18 cellular contexts compared by ENCODE assay signal in the genomic region with DNA sequence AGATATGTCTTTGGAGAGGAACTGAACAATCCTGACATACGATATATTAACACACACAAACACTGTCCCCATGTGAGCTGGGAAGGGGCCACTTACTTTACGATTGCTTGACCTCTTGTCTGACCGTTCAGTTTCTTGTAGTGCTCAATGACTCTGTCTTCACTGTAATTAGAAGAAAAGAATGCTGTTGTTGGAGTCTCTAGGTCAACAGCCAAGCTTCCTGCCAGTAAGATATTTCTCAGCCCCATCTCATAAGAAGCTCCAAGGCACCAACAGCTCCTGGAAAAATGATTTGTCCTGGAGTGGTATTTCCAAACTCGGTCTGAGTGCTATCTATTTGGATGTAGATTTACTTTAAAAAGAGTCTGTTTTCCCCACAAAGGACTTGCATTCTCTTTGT.
DNase-seq lines count a peak whose midpoint lies in the region; ATAC-seq and TF ChIP-seq lines count a peak whose summit lies in the region.
"Had no signal": no experiment of that assay in that cellular context is flagged by ENCODE, and none has a peak within 500 bp of the region (broad histone marks: within the 10 kb centered on the region; RNA-seq: fewer than 3 reads in every experiment).

No MANE protein-coding gene starts in this region.

- peaks cover 94% of the 10 kb centered on the region for H3K4me1 Mint-ChIP-seq in nephron progenitor cell

- no peak overlapping the region for H3K27ac ChIP-seq in liver (ENCODE audit: low read depth in 1 of 2, low read length in 2 of 2)
- H3K27ac ChIP-seq in right lobe of liver: no peak overlapping the region
- no peak overlapping the region for H3K27ac ChIP-seq in smooth muscle cell (ENCODE audit: low read depth)
- H3K27ac ChIP-seq: 22Rv1, A549, C4-2B had no signal

- TF ChIP-seq POLR2A in right lobe of liver (IDR thresholded peaks at IDR 0.05): no peak

- DNase-seq in right lobe of liver: no peak
- DNase-seq in choroid plexus epithelial cell (ENCODE audit: low read depth): peak; percentile 20
- no peak for DNase-seq in nephron progenitor cell
- DNase-seq in H4 (ENCODE audit: low spot score): no peak
- no peak for DNase-seq in smooth muscle cell (lab: John Stamatoyannopoulos, UW; ENCODE audit: unreplicated experiment)
- DNase-seq: AML-193; CD4-positive, alpha-beta T cell; GDM1; GOT3; H9 had no signal

- H3K4me3 ChIP-seq in liver (ENCODE audit: low read depth in 1 of 3, low read length in 3 of 3): no peak overlapping the region
- H3K4me3 ChIP-seq in right lobe of liver: no peak overlapping the region
- H3K4me3 ChIP-seq in choroid plexus epithelial cell (ENCODE audit: low read depth, low read length): no peak overlapping the region
- H3K4me3 ChIP-seq in smooth muscle cell: no peak overlapping the region
- H3K4me3 ChIP-seq: A549 had no signal

- intact Hi-C loops in right lobe of liver (cut with DNase I): no loop called here

- no peaks in the 10 kb centered on the region for H4K20me1 ChIP-seq in smooth muscle cell (ENCODE audit: low read depth)

- ATAC-seq in right lobe of liver (no peak), HG02973 (IDR thresholded peaks at IDR 0.05; ENCODE audit: unreplicated experiment) (no peak)
- ATAC-seq: A549, HepG2 had no signal

- no peaks in the 10 kb centered on the region for H3F3A ChIP-seq in smooth muscle cell (ENCODE audit: low read depth)

- no peaks in the 10 kb centered on the region for H3K4me1 ChIP-seq in liver (ENCODE audit: control insufficient read depth in 4 of 4, insufficient read depth in 4 of 4, low read length in 3 of 4)
- H3K4me1 ChIP-seq in right lobe of liver: no peaks in the 10 kb centered on the region
- no peaks in the 10 kb centered on the region for H3K4me1 ChIP-seq in smooth muscle cell (ENCODE audit: low read depth)
- H3K4me1 ChIP-seq: A549 had no signal

- H3K27me3 ChIP-seq in liver (ENCODE audit: control insufficient read depth in 4 of 4, insufficient read depth in 4 of 4, low read length in 3 of 4) (no peaks in the 10 kb centered on the region), right lobe of liver (no peaks in the 10 kb centered on the region), smooth muscle cell (ENCODE audit: low read depth) (peaks cover 7% of the 10 kb centered on the region)

- peak overlapping the region; percentile 52 for H3K4me3 Mint-ChIP-seq in nephron progenitor cell
- H3K4me3 Mint-ChIP-seq: CD4-positive, alpha-beta T cell; H9; IgD-negative memory B cell had no signal

- 85% methylated on average over 4 of the region's 4 CpGs for WGBS in liver
- whole genome bisulfite sequencing in right lobe of liver (ENCODE audit: insufficient coverage, low coverage, low lambda C conversion rate, missing lambda C conversion rate): 85% methylated on average over 4 of the region's 4 CpGs
- 65% methylated on average over 4 of the region's 4 CpGs for WGBS in smooth muscle cell (ENCODE audit: low lambda C conversion rate)

- no peaks in the 10 kb centered on the region for H3K9me3 Mint-ChIP-seq in nephron progenitor cell
- H3K9me3 Mint-ChIP-seq: CD4-positive, alpha-beta T cell; H9; IgD-negative memory B cell had no signal

- H3K9ac ChIP-seq in liver (ENCODE audit: low read depth in 1 of 2, low read length in 2 of 2) (no peak overlapping the region), smooth muscle cell (ENCODE audit: low read depth) (no peak overlapping the region)

- TF ChIP-seq CTCF in liver (IDR thresholded peaks at IDR 0.05; ENCODE audit: low read depth, low read length, missing input control): no peak
- no peak for TF ChIP-seq CTCF in right lobe of liver (IDR thresholded peaks at IDR 0.05)
- no peak for TF ChIP-seq CTCF in choroid plexus epithelial cell (conservative IDR thresholded peaks at IDR 0.05; ENCODE audit: low read depth, low read length)
- TF ChIP-seq CTCF in nephron progenitor cell (IDR thresholded peaks at IDR 0.05): no peak
- no peak for TF ChIP-seq CTCF in smooth muscle cell (IDR thresholded peaks at IDR 0.05; ENCODE audit: borderline replicate concordance, insufficient read depth, poor library complexity, severe bottlenecking)

- no peaks in the 10 kb centered on the region for H3K9me3 ChIP-seq in liver (ENCODE audit: control insufficient read depth in 4 of 4, low read length in 3 of 4)
- no peaks in the 10 kb centered on the region for H3K9me3 ChIP-seq in right lobe of liver
- H3K9me3 ChIP-seq in smooth muscle cell (replicated peaks; ENCODE audit: low read depth): no peaks in the 10 kb centered on the region
- H3K9me3 ChIP-seq: A549, Caco-2 had no signal

- peaks cover 3% of the 10 kb centered on the region for H3K27me3 Mint-ChIP-seq in nephron progenitor cell (ENCODE audit: low read depth, poor library complexity)

- no peak overlapping the region for H2AFZ ChIP-seq in smooth muscle cell (ENCODE audit: low read depth)

- peaks cover 57% of the 10 kb centered on the region for H3K36me3 Mint-ChIP-seq in nephron progenitor cell (ENCODE audit: low read depth)

- no peak for TF ChIP-seq RAD21 in liver (IDR thresholded peaks at IDR 0.05)

- H3K36me3 ChIP-seq in liver (ENCODE audit: control insufficient read depth in 4 of 4, insufficient read depth in 3 of 4, low read depth in 1 of 4, low read length in 3 of 4) (peaks cover 0 to 3% (median 0%) of the 10 kb centered on the region in 4 donors), right lobe of liver (peaks cover 0 to 2% (median 0%) of the 10 kb centered on the region in 4 donors), smooth muscle cell (ENCODE audit: low read depth) (no peaks in the 10 kb centered on the region)

- no peak overlapping the region for H3K4me2 ChIP-seq in smooth muscle cell
- H3K4me2 ChIP-seq: A549 had no signal

- H3K27ac Mint-ChIP-seq in nephron progenitor cell: peak overlapping the region; percentile 99
- H3K27ac Mint-ChIP-seq: CD4-positive, alpha-beta T cell; IgD-negative memory B cell had no signal

- H3K79me2 ChIP-seq in smooth muscle cell (ENCODE audit: low read depth): no peaks in the 10 kb centered on the region

TF ChIP-seq in liver, 16 proteins besides CTCF, POLR2A, EP300 and RAD21:
- TF ChIP-seq NR2F2 (IDR thresholded peaks at IDR 0.05) (peak; percentile 59), HNF4A (conservative IDR thresholded peaks at IDR 0.05) (no peak), SP1 (IDR thresholded peaks at IDR 0.05) (no peak)
